ENCODE assay signal across 1 cellular context in the genomic region with DNA sequence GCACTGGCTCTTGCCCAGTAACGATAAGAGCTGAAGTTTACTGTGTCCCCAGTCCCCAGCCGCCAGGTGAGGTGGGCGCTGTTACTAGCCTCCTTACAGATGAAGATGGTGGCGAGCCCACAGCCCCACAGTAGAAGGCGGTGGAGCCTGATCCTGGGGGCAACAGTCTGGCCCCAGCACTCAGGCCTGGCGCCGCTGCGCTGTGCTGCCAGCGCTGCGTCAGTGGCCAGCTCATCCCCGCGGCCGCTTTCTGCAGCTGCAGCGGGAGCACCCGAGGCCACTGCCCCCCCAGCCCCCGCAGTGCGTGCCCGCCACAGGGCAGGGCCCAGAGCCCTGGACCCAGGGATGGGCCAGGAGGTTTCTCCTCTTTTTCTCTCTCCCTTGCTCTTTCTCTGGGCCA.
TF ChIP-seq lines count a peak whose summit lies in the region.

No MANE protein-coding gene starts in this region.

TF ChIP-seq in GM23338, 12 proteins besides CTCF, POLR2A, EP300 and RAD21 (continued from another document):
- TF ChIP-seq ZNF114 (CRISPR knock-in tag; IDR thresholded peaks at IDR 0.05) = no peak
